2 cellular contexts compared by ENCODE assay signal in the genomic region with DNA sequence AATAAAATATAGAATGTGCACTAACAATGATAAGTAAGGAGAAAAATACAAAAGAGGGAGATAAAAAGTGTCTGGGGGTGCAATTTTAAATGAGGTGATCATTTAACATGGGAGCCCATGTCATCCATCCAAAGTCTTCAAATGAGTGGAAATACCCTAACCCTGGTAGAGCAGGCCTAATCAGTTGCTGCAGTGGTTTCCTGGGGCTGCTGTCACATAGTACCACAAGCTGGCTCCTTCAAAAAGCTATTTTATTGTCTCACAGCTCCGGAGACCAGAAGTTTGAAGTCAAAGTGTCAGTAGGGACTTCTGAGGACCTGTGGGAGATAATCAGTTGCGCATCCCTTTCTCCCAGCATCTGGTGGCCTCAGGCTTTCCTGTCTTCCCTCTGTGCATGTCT.
TF ChIP-seq lines count a peak whose summit lies in the region.

No MANE protein-coding gene starts in this region.

TF ChIP-seq in K562, 482 proteins besides CTCF, POLR2A, EP300 and RAD21:
- TF ChIP-seq RCOR1 (IDR thresholded peaks at IDR 0.05; ENCODE audit: borderline replicate concordance in 1 of 2, low read depth in 2 of 2, low read length in 2 of 2) = no peak
- 0 out of 2 replicates have a peak, but pooled peaks have one; percentile 51 for TF ChIP-seq ZNF134 (CRISPR knock-in tag; conservative IDR thresholded peaks at IDR 0.05)

TF ChIP-seq in HepG2, 621 proteins besides CTCF, POLR2A, EP300 and RAD21:
- TF ChIP-seq ZNF180 (CRISPR knock-in tag; IDR thresholded peaks at IDR 0.05; ENCODE audit: borderline replicate concordance, low read depth) (no peak), RARG (CRISPR knock-in tag; IDR thresholded peaks at IDR 0.05; ENCODE audit: low read depth) (no peak), ZNF569 (CRISPR knock-in tag; IDR thresholded peaks at IDR 0.05; ENCODE audit: borderline replicate concordance) (no peak), CREM (IDR thresholded peaks at IDR 0.05) (no peak), CREM (CRISPR knock-in tag; IDR thresholded peaks at IDR 0.05) (no peak), DPF2 (CRISPR knock-in tag; IDR thresholded peaks at IDR 0.05; ENCODE audit: borderline replicate concordance, low read depth) (no peak), YEATS2 (CRISPR knock-in tag; IDR thresholded peaks at IDR 0.05; ENCODE audit: borderline replicate concordance) (no peak), ZNF713 (CRISPR knock-in tag; IDR thresholded peaks at IDR 0.05) (no peak), KLF11 (CRISPR knock-in tag; IDR thresholded peaks at IDR 0.05) (no peak)
- TF ChIP-seq, protein P1, sequence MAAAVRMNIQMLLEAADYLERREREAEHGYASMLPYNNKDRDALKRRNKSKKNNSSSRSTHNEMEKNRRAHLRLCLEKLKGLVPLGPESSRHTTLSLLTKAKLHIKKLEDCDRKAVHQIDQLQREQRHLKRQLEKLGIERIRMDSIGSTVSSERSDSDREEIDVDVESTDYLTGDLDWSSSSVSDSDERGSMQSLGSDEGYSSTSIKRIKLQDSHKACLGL (CRISPR knock-in tag; IDR thresholded peaks at IDR 0.05) = no peak
